8 cellular contexts compared by ENCODE assay signal in the genomic region with DNA sequence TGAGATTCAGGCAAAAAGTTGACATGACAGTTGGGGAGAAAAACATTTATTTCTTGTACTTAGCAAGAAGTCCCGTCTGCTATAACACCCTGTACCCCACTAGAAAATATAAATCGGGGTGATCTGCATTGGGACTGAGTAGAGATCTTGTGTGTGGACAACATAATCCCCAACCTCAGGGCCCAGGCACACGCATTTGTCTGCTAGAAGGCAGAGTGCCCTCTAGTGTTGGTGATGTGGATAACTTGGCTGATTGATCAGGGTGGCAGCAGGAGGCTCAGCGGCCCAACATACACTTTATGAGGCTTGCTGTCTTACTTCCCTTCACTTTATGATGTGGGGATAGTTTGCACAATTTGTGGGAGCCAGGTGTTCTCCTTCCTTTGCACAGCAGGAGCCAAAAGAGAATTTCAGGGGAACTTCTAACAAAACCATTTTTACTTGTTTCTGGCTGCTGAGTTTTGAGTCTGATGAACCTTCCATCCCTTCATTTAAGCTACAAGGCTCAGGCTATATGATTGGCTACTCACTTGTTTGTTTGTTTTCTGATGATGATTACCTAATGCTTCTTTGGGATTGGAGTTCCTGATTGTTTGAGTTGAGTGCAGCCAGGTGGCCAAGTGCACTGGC.
DNase-seq lines count a peak whose midpoint lies in the region; ATAC-seq lines count a peak whose summit lies in the region.

No MANE protein-coding gene starts in this region.

- ATAC-seq in GM19035 (IDR thresholded peaks at IDR 0.05; ENCODE audit: unreplicated experiment) (peak; percentile 84), HG03097 (IDR thresholded peaks at IDR 0.05; ENCODE audit: low FRiP score, unreplicated experiment) (peak; percentile 76)
- no peak for ATAC-seq in stimulated activated memory B cell treated with anti-CD40 and anti-IgM and Interleukin-4, amounts not matched to agents 10 μg/mL and 1 μg/mL and 100 μg/mL, for 72 hours

- peaks cover 20% of the 10 kb centered on the region for H3K27me3 Mint-ChIP-seq in activated naive CD8-positive, alpha-beta T cell treated with anti-CD3 and anti-CD28 coated beads for 36 hours
- peaks cover 41% of the 10 kb centered on the region for H3K27me3 Mint-ChIP-seq in stimulated activated memory B cell treated with anti-CD40 and anti-IgM and Interleukin-4, amounts not matched to agents 10 μg/mL and 1 μg/mL and 100 μg/mL, for 72 hours

- no peak overlapping the region for H3K27ac Mint-ChIP-seq in activated naive CD8-positive, alpha-beta T cell treated with anti-CD3 and anti-CD28 coated beads for 36 hours
- H3K27ac Mint-ChIP-seq in stimulated activated memory B cell treated with anti-CD40 and anti-IgM and Interleukin-4, amounts not matched to agents 10 μg/mL and 1 μg/mL and 100 μg/mL, for 72 hours = no peak overlapping the region

- peak; percentile 22 for DNase-seq in DMS114 treated with DMSO at 0.1 percent for 48 hours (lab: John Stamatoyannopoulos, UW; ENCODE audit: unreplicated experiment)
- DNase-seq in NCI-H460 (ENCODE audit: extremely low read depth, low read depth) = peak; percentile 18
- DNase-seq in activated naive CD8-positive, alpha-beta T cell treated with anti-CD3 and anti-CD28 coated beads for 36 hours = peak; percentile 35
- DNase-seq in hippocampal formation (lab: John Stamatoyannopoulos, UW) = peak; percentile 18 to 30
- DNase-seq in stimulated activated CD4-positive, alpha-beta T cell treated with anti-CD3 and anti-CD28 coated beads, Interleukin-15, amount 100 ng/mL, for 24 hours = peak; percentile 55

- no peaks in the 10 kb centered on the region for H3K36me3 Mint-ChIP-seq in activated naive CD8-positive, alpha-beta T cell treated with anti-CD3 and anti-CD28 coated beads for 36 hours
- H3K36me3 Mint-ChIP-seq in stimulated activated memory B cell treated with anti-CD40 and anti-IgM and Interleukin-4, amounts not matched to agents 10 μg/mL and 1 μg/mL and 100 μg/mL, for 72 hours = no peaks in the 10 kb centered on the region

- no peaks in the 10 kb centered on the region for H3K9me3 Mint-ChIP-seq in activated naive CD8-positive, alpha-beta T cell treated with anti-CD3 and anti-CD28 coated beads for 36 hours
- no peaks in the 10 kb centered on the region for H3K9me3 Mint-ChIP-seq in stimulated activated memory B cell treated with anti-CD40 and anti-IgM and Interleukin-4, amounts not matched to agents 10 μg/mL and 1 μg/mL and 100 μg/mL, for 72 hours

- peaks cover 36% of the 10 kb centered on the region for H3K4me1 Mint-ChIP-seq in activated naive CD8-positive, alpha-beta T cell treated with anti-CD3 and anti-CD28 coated beads for 36 hours
- no peaks in the 10 kb centered on the region for H3K4me1 Mint-ChIP-seq in stimulated activated memory B cell treated with anti-CD40 and anti-IgM and Interleukin-4, amounts not matched to agents 10 μg/mL and 1 μg/mL and 100 μg/mL, for 72 hours

- no peak overlapping the region for H3K4me3 Mint-ChIP-seq in activated naive CD8-positive, alpha-beta T cell treated with anti-CD3 and anti-CD28 coated beads for 36 hours
- no peak overlapping the region for H3K4me3 Mint-ChIP-seq in stimulated activated memory B cell treated with anti-CD40 and anti-IgM and Interleukin-4, amounts not matched to agents 10 μg/mL and 1 μg/mL and 100 μg/mL, for 72 hours
